In the genomic region with DNA sequence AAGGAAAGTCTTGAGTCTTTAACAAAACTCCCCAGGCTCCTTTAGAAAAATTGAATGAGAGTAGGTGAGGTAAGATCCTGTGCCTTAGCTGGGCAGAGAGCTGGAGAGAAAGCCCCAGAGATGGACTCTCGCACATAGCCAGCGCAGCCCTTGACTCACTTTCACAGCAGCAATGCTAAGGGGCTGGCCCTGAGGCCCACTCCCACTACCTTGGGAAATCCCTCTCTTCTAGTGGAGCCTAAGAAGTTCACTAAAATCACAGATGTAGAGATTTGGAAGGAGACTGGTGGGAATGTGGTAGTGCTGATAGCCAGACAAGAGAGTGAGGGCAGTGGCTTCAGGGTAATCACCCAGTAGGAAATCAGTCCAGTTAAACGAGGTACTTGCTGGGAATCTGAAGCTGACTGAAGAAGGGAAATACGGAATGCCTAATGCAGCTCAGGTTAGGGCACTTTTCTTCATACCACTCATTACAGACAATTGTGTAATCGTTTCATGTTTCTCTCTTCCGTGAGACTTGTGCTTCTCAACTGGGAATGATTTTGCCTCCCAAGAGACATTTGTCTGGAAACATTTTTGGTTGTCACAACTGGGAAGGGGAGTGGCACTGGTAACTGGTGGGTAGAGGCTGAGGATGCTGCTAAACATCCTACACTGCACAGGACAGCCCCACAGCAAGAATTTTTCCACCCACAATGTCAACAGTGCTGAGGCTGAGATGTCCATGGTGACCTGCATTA, we compare ENCODE assay signal across 16 cellular contexts. TPM values are rescaled to one million over a fixed set of nuclear protein-coding genes. Genes with fewer than 3 reads are reported as not detected.
DNase-seq lines count a peak whose midpoint lies in the region; ATAC-seq, FAIRE-seq and TF ChIP-seq lines count a peak whose summit lies in the region.
"Had no signal": no experiment of that assay in that cellular context is flagged by ENCODE, and none has a peak within 500 bp of the region (broad histone marks: within the 10 kb centered on the region; RNA-seq: fewer than 3 reads in every experiment).

No MANE protein-coding gene starts in this region.

- H3K36me3 ChIP-seq in HEK293 (ENCODE audit: control insufficient read depth in 2 of 2, insufficient read depth in 1 of 2, low read length in 2 of 2) (no peaks in the 10 kb centered on the region), gastrocnemius medialis (peaks cover 0 to 21% of the 10 kb centered on the region in 2 donors), WERI-Rb-1 (peaks cover 26% of the 10 kb centered on the region), kidney (ENCODE audit: control insufficient read depth in 1 of 2, insufficient read depth in 2 of 2, low read length in 2 of 2) (no peaks in the 10 kb centered on the region)
- H3K36me3 ChIP-seq: SJSA1 had no signal

- H3K9ac ChIP-seq in kidney (ENCODE audit: low read length in 2 of 2), result no peak overlapping the region

- peaks cover 60% of the 10 kb centered on the region for H3K36me3 Mint-ChIP-seq in activated CD8-positive, alpha-beta T cell treated with anti-CD3 and anti-CD28 coated beads for 36 hours (ENCODE audit: low read depth)
- H3K36me3 Mint-ChIP-seq in activated CD8-positive, alpha-beta T cell treated with anti-CD3 and anti-CD28 coated beads, Interleukin-2, amount 10 ng/mL, durations not matched to agents 7 days and 5 days (ENCODE audit: low read depth), result peaks cover 50% of the 10 kb centered on the region
- peaks cover 3% of the 10 kb centered on the region for H3K36me3 Mint-ChIP-seq in progenitor cell of endocrine pancreas (ENCODE audit: insufficient read depth)

- H3K9me3 Mint-ChIP-seq in activated CD8-positive, alpha-beta T cell treated with anti-CD3 and anti-CD28 coated beads for 36 hours, result no peaks in the 10 kb centered on the region
- no peaks in the 10 kb centered on the region for H3K9me3 Mint-ChIP-seq in activated CD8-positive, alpha-beta T cell treated with anti-CD3 and anti-CD28 coated beads, Interleukin-2, amount 10 ng/mL, durations not matched to agents 7 days and 5 days (ENCODE audit: insufficient read depth)
- no peaks in the 10 kb centered on the region for H3K9me3 Mint-ChIP-seq in progenitor cell of endocrine pancreas (ENCODE audit: low read depth)

- in situ Hi-C loops in gastrocnemius medialis (cut with MboI; ENCODE audit: low sequenced_read_pairs in 4 of 4), result loop anchor here in 2 of 4 donors (10.0 kb wide), 1 partner anchor 106 kb away; no protein-coding TSS in a partner anchor

- no peak overlapping the region for H3K27ac ChIP-seq in HEK293 (ENCODE audit: extremely low read depth, low read depth, low read length)
- no peak overlapping the region for H3K27ac ChIP-seq in gastrocnemius medialis
- H3K27ac ChIP-seq in WERI-Rb-1, result no peak overlapping the region
- no peak overlapping the region for H3K27ac ChIP-seq in kidney (ENCODE audit: low read depth in 2 of 2, low read length in 2 of 2)
- H3K27ac ChIP-seq: A549, SJSA1 had no signal

- ATAC-seq in activated CD8-positive, alpha-beta T cell treated with anti-CD3 and anti-CD28 coated beads for 36 hours, result peak; percentile 58
- no peak for ATAC-seq in activated CD8-positive, alpha-beta T cell treated with anti-CD3 and anti-CD28 coated beads, Interleukin-2, amount 10 ng/mL, durations not matched to agents 7 days and 5 days
- ATAC-seq in gastrocnemius medialis, result no peak
- ATAC-seq: A549 had no signal

- H3K27me3 ChIP-seq in gastrocnemius medialis (no peaks in the 10 kb centered on the region), WERI-Rb-1 (ENCODE audit: insufficient read depth, low read depth, severe bottlenecking) (no peaks in the 10 kb centered on the region)
- H3K27me3 ChIP-seq: SJSA1, upper lobe of left lung had no signal

- peak; percentile 31 for DNase-seq in activated CD8-positive, alpha-beta T cell treated with anti-CD3 and anti-CD28 coated beads for 36 hours
- DNase-seq in activated CD8-positive, alpha-beta T cell treated with anti-CD3 and anti-CD28 coated beads, Interleukin-2, amount 10 ng/mL, durations not matched to agents 7 days and 5 days, result no peak
- DNase-seq in choroid plexus epithelial cell (ENCODE audit: low read depth), result peak; percentile 29
- no peak for DNase-seq in progenitor cell of endocrine pancreas (ENCODE audit: low spot score, unreplicated experiment)
- no peak for DNase-seq in gastrocnemius medialis
- no peak for DNase-seq in WERI-Rb-1
- no peak for DNase-seq in kidney
- DNase-seq: amniotic stem cell; NCI-H1930; NCI-H510A; stimulated activated CD4-positive, alpha-beta T cell treated with anti-CD3 and anti-CD28 coated beads, Interleukin-4, amount 100 ng/mL, for 4 hours; upper lobe of left lung had no signal

- H3K9me3 ChIP-seq in HEK293 (ENCODE audit: control insufficient read depth, insufficient read depth, low read depth, low read length) (no peaks in the 10 kb centered on the region), gastrocnemius medialis (no peaks in the 10 kb centered on the region), WERI-Rb-1 (ENCODE audit: severe bottlenecking) (no peaks in the 10 kb centered on the region), kidney (ENCODE audit: control insufficient read depth in 1 of 2, low read length in 2 of 2) (no peaks in the 10 kb centered on the region)
- H3K9me3 ChIP-seq: A549, SJSA1, upper lobe of left lung had no signal

- no peak for FAIRE-seq in kidney (lab: Jason Lieb, UNC)
- FAIRE-seq: A549, colon had no signal

- TF ChIP-seq CTCF in activated CD8-positive, alpha-beta T cell treated with anti-CD3 and anti-CD28 coated beads for 36 hours (IDR thresholded peaks at IDR 0.05), result no peak
- TF ChIP-seq CTCF in HEK293 (tag by site-specific recombination; IDR thresholded peaks at IDR 0.05) (no peak), choroid plexus epithelial cell (conservative IDR thresholded peaks at IDR 0.05; ENCODE audit: low read depth, low read length) (no peak), progenitor cell of endocrine pancreas (IDR thresholded peaks at IDR 0.05; ENCODE audit: unreplicated experiment) (no peak), gastrocnemius medialis (IDR thresholded peaks at IDR 0.05 in 4 of 5, conservative IDR thresholded peaks at IDR 0.05 in 1 of 5) (no peak), WERI-Rb-1 (IDR thresholded peaks at IDR 0.05; ENCODE audit: low read depth, low read length) (no peak), kidney (IDR thresholded peaks at IDR 0.05; ENCODE audit: borderline replicate concordance, extremely low read depth, insufficient read depth) (no peak)

- CTCF ChIA-PET in activated CD8-positive, alpha-beta T cell treated with anti-CD3 and anti-CD28 coated beads for 36 hours (lab: Charles Lee), result interaction anchor here (1.0 to 2.0 kb wide), 7 partner anchors 8 to 125 kb away, joined by 3 to 5 read pairs (median 3); no protein-coding TSS in a partner anchor
- CTCF ChIA-PET in activated CD8-positive, alpha-beta T cell treated with anti-CD3 and anti-CD28 coated beads, Interleukin-2, amount 10 ng/mL, durations not matched to agents 7 days and 5 days (lab: Charles Lee), result interaction anchor here (1.1 to 1.9 kb wide), 10 partner anchors 7 to 106 kb away, joined by 3 to 11 read pairs (median 4); no protein-coding TSS in a partner anchor
- CTCF ChIA-PET in HEK293 (lab: Yijun Ruan, JAX), result interaction anchor here (0.8 to 5.8 kb wide), 3 partner anchors 56 to 173 kb away, joined by 3 to 17 read pairs (median 7); no protein-coding TSS in a partner anchor

- POLR2A ChIA-PET in activated CD8-positive, alpha-beta T cell treated with anti-CD3 and anti-CD28 coated beads for 36 hours (lab: Charles Lee), result interaction anchor here (1.1 kb wide), 1 partner anchor 12 kb away, joined by 3 read pairs; no protein-coding TSS in a partner anchor
- POLR2A ChIA-PET in activated CD8-positive, alpha-beta T cell treated with anti-CD3 and anti-CD28 coated beads, Interleukin-2, amount 10 ng/mL, durations not matched to agents 7 days and 5 days (lab: Charles Lee), result no interaction called here
- POLR2A ChIA-PET in HEK293 (lab: Yijun Ruan, JAX), result no interaction called here

- no peak overlapping the region for H3K4me3 Mint-ChIP-seq in activated CD8-positive, alpha-beta T cell treated with anti-CD3 and anti-CD28 coated beads for 36 hours
- H3K4me3 Mint-ChIP-seq in activated CD8-positive, alpha-beta T cell treated with anti-CD3 and anti-CD28 coated beads, Interleukin-2, amount 10 ng/mL, durations not matched to agents 7 days and 5 days, result no peak overlapping the region
- no peak overlapping the region for H3K4me3 Mint-ChIP-seq in progenitor cell of endocrine pancreas (ENCODE audit: low read depth)

- peak overlapping the region; percentile 67 for H3K27ac Mint-ChIP-seq in activated CD8-positive, alpha-beta T cell treated with anti-CD3 and anti-CD28 coated beads for 36 hours
- no peak overlapping the region for H3K27ac Mint-ChIP-seq in activated CD8-positive, alpha-beta T cell treated with anti-CD3 and anti-CD28 coated beads, Interleukin-2, amount 10 ng/mL, durations not matched to agents 7 days and 5 days
- H3K27ac Mint-ChIP-seq in progenitor cell of endocrine pancreas, result peak overlapping the region; percentile 38

- no peak overlapping the region for H3K4me3 ChIP-seq in HEK293 (ENCODE audit: low read depth, low read length)
- H3K4me3 ChIP-seq in choroid plexus epithelial cell (ENCODE audit: low read depth, low read length), result no peak overlapping the region
- H3K4me3 ChIP-seq in gastrocnemius medialis, result no peak overlapping the region
- no peak overlapping the region for H3K4me3 ChIP-seq in WERI-Rb-1 (ENCODE audit: low read depth, low read length)
- no peak overlapping the region for H3K4me3 ChIP-seq in kidney (ENCODE audit: low read length in 2 of 2)
- H3K4me3 ChIP-seq: A549, SJSA1, upper lobe of left lung had no signal

- H3K4me1 ChIP-seq in HEK293 (ENCODE audit: control insufficient read depth, insufficient read depth, low read length), result no peaks in the 10 kb centered on the region
- H3K4me1 ChIP-seq in gastrocnemius medialis, result peaks cover 0 to 2% of the 10 kb centered on the region in 2 donors
- no peaks in the 10 kb centered on the region for H3K4me1 ChIP-seq in kidney (ENCODE audit: control insufficient read depth in 1 of 2, insufficient read depth in 1 of 2, low read depth in 1 of 2, low read length in 2 of 2)

- TF ChIP-seq POLR2A in gastrocnemius medialis (IDR thresholded peaks at IDR 0.05), result no peak

- peaks cover 76% of the 10 kb centered on the region for H3K4me1 Mint-ChIP-seq in activated CD8-positive, alpha-beta T cell treated with anti-CD3 and anti-CD28 coated beads for 36 hours (ENCODE audit: low read depth)
- peaks cover 37% of the 10 kb centered on the region for H3K4me1 Mint-ChIP-seq in activated CD8-positive, alpha-beta T cell treated with anti-CD3 and anti-CD28 coated beads, Interleukin-2, amount 10 ng/mL, durations not matched to agents 7 days and 5 days (ENCODE audit: low read depth)
- H3K4me1 Mint-ChIP-seq in progenitor cell of endocrine pancreas (ENCODE audit: low read depth), result peaks cover 7% of the 10 kb centered on the region

- no peaks in the 10 kb centered on the region for H3K27me3 Mint-ChIP-seq in activated CD8-positive, alpha-beta T cell treated with anti-CD3 and anti-CD28 coated beads for 36 hours
- no peaks in the 10 kb centered on the region for H3K27me3 Mint-ChIP-seq in activated CD8-positive, alpha-beta T cell treated with anti-CD3 and anti-CD28 coated beads, Interleukin-2, amount 10 ng/mL, durations not matched to agents 7 days and 5 days (ENCODE audit: low read depth)
- H3K27me3 Mint-ChIP-seq in progenitor cell of endocrine pancreas, result no peaks in the 10 kb centered on the region

- intact Hi-C loops in activated CD8-positive, alpha-beta T cell treated with anti-CD3 and anti-CD28 coated beads for 36 hours (cut with micrococcal nuclease), result loop anchor here (5.0 kb wide), 1 partner anchor 33 kb away; no protein-coding TSS in a partner anchor
- intact Hi-C loops in gastrocnemius medialis (cut with DNase I; ENCODE audit: low total_unique reads) (loop anchor here (10.0 kb wide), 1 partner anchor 174 kb away; no protein-coding TSS in a partner anchor), kidney (cut with DNase I) (no loop called here)

RNA-seq across cellular contexts. Expression of gene LRRC8C, which starts 42.4 kb away (rescaled TPM):
- total RNA-seq in activated CD8-positive, alpha-beta T cell treated with anti-CD3 and anti-CD28 coated beads for 36 hours, result 10 to 100 TPM; 34.4 to 37.4 TPM
- 10 to 100 TPM; 32.9 to 35.0 TPM for total RNA-seq in activated CD8-positive, alpha-beta T cell treated with anti-CD3 and anti-CD28 coated beads, Interleukin-2, amount 10 ng/mL, durations not matched to agents 7 days and 5 days
- total RNA-seq in progenitor cell of endocrine pancreas (3.2 and 3.3 TPM in 2 replicates), gastrocnemius medialis (1 to 10 TPM; 2.9 to 5.8 (median 4.1) TPM), kidney (12.7 TPM)
- 2.6 TPM for polyA plus RNA-seq in kidney (ENCODE audit: insufficient read depth, low read depth, low replicate concordance)

Comparison
In these comparisons a context has a peak if more than half of its experiments do, and no peak if none do; other contexts are left out.
1. DNase-seq: peak in activated CD8-positive, alpha-beta T cell treated with anti-CD3 and anti-CD28 coated beads for 36 hours (single experiment) and choroid plexus epithelial cell (single experiment); none in activated CD8-positive, alpha-beta T cell treated with anti-CD3 and anti-CD28 coated beads, Interleukin-2, amount 10 ng/mL, durations not matched to agents 7 days and 5 days (single experiment), progenitor cell of endocrine pancreas (single experiment), gastrocnemius medialis (0 of 2), WERI-Rb-1 (single experiment) and kidney (single experiment).